In the genomic region with DNA sequence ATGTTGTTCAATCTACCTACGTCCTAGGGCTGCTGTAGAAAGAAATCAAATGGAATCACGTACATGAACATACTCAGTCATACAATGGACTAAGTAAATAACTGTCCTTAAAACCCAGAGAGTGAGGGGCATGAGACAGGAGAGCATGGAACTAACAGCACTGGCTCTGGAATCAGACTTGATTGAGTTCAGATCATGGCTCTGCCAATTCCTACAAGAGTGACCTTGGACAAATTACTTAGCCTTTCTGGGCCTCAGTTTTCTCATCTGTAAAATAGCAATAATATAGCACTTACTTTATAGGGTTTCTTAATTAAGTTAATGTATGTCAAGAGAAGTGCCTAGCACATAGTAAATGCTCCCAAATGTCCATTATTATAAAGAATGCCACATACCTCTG, we compare ENCODE assay signal across 1 cellular context.
A peak's percentile ranks its signal among the peaks of the same experiment; 100 is the strongest.
TF ChIP-seq lines count a peak whose summit lies in the region.

No MANE protein-coding gene starts in this region.

TF ChIP-seq in HepG2, 621 proteins besides CTCF, POLR2A, EP300 and RAD21 (continued from another document):
- TF ChIP-seq, protein P1, sequence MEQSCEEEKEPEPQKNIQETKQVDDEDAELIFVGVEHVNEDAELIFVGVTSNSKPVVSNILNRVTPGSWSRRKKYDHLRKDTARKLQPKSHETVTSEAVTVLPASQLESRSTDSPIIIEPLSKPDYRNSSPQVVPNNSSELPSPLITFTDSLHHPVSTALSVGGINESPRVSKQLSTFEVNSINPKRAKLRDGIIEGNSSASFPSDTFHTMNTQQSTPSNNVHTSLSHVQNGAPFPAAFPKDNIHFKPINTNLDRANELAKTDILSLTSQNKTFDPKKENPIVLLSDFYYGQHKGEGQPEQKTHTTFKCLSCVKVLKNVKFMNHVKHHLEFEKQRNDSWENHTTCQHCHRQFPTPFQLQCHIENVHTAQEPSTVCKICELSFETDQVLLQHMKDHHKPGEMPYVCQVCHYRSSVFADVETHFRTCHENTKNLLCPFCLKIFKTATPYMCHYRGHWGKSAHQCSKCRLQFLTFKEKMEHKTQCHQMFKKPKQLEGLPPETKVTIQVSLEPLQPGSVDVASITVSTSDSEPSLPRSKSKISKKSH (CRISPR knock-in tag; IDR thresholded peaks at IDR 0.05; ENCODE audit: borderline replicate concordance): no peak
- TF ChIP-seq ZNF629 (CRISPR knock-in tag; conservative IDR thresholded peaks at IDR 0.05): peak; percentile 71
- no peak for TF ChIP-seq SKI (IDR thresholded peaks at IDR 0.05; ENCODE audit: partially characterized antibody)
- TF ChIP-seq GTF3A (CRISPR knock-in tag; conservative IDR thresholded peaks at IDR 0.05): 0 out of 2 replicates have a peak, but pooled peaks have one; percentile 0
- no peak for TF ChIP-seq ZNF547 (CRISPR knock-in tag; IDR thresholded peaks at IDR 0.05)
- no peak for TF ChIP-seq NR2F2 (IDR thresholded peaks at IDR 0.05; ENCODE audit: borderline replicate concordance, low read depth)
- no peak for TF ChIP-seq GABPB1 (CRISPR knock-in tag; IDR thresholded peaks at IDR 0.05)
- TF ChIP-seq ZSCAN25 (CRISPR knock-in tag; IDR thresholded peaks at IDR 0.05): no peak
- no peak for TF ChIP-seq ZNF274 (CRISPR knock-in tag; IDR thresholded peaks at IDR 0.05)
- TF ChIP-seq, protein P2, sequence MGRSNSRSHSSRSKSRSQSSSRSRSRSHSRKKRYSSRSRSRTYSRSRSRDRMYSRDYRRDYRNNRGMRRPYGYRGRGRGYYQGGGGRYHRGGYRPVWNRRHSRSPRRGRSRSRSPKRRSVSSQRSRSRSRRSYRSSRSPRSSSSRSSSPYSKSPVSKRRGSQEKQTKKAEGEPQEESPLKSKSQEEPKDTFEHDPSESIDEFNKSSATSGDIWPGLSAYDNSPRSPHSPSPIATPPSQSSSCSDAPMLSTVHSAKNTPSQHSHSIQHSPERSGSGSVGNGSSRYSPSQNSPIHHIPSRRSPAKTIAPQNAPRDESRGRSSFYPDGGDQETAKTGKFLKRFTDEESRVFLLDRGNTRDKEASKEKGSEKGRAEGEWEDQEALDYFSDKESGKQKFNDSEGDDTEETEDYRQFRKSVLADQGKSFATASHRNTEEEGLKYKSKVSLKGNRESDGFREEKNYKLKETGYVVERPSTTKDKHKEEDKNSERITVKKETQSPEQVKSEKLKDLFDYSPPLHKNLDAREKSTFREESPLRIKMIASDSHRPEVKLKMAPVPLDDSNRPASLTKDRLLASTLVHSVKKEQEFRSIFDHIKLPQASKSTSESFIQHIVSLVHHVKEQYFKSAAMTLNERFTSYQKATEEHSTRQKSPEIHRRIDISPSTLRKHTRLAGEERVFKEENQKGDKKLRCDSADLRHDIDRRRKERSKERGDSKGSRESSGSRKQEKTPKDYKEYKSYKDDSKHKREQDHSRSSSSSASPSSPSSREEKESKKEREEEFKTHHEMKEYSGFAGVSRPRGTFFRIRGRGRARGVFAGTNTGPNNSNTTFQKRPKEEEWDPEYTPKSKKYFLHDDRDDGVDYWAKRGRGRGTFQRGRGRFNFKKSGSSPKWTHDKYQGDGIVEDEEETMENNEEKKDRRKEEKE (IDR thresholded peaks at IDR 0.05): no peak
